ENCODE assay signal across 34 cellular contexts in the genomic region with DNA sequence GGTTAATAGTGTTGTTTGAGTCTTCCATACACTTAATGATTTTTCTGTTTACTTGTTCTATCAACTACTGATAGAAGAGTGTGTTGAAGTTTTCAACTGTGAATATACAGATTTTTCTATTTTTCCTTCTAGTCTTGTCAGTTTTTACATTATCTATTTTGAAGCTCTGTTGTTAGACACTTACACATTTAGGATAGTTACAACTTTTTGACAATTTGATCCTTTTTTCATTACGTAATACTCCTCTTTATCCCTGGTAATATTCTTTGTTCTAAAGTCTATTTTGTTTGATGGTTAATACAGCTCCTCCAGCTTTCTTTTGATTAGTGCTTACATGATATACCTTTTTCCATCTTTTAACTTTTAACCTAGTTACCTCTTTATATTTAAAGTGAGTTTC. TPM values are rescaled to one million over a fixed set of nuclear protein-coding genes. Genes with fewer than 3 reads are reported as not detected.
"Had no signal": no experiment of that assay in that cellular context is flagged by ENCODE, and none has a peak within 500 bp of the region (broad histone marks: within the 10 kb centered on the region; RNA-seq: fewer than 3 reads in every experiment).

No MANE protein-coding gene starts in this region.

- DNase-seq: activated effector memory CD4-positive, alpha-beta T cell treated with anti-CD3 and anti-CD28 coated beads, Interleukin-2, amount 50 U/mL, for 16 hours; activated effector memory CD4-positive, alpha-beta T cell treated with Interleukin-2 at 50 U/mL for 16 hours; activated gamma-delta T cell; activated gamma-delta T cell treated with Interleukin-2 at 50 U/mL for 16 hours; activated naive CD4-positive, alpha-beta T cell; activated naive CD4-positive, alpha-beta T cell treated with anti-CD3 and anti-CD28 coated beads for 36 hours; activated naive CD4-positive, alpha-beta T cell treated with anti-CD3 and anti-CD28 coated beads, Interleukin-2, amount 10 ng/mL, durations not matched to agents 7 days and 5 days; activated naive CD4-positive, alpha-beta T cell treated with anti-CD3 and anti-CD28 coated beads, Interleukin-2, amount 50 U/mL, for 16 hours; activated naive CD4-positive, alpha-beta T cell treated with Interleukin-2 at 50 U/mL for 16 hours; activated naive CD8-positive, alpha-beta T cell treated with anti-CD3 and anti-CD28 coated beads for 36 hours; activated naive CD8-positive, alpha-beta T cell treated with anti-CD3 and anti-CD28 coated beads, Interleukin-2, amount 10 ng/mL, durations not matched to agents 7 days and 5 days; activated naive CD8-positive, alpha-beta T cell treated with anti-CD3 and anti-CD28 coated beads, Interleukin-2, amount 50 U/mL, for 24 hours; activated T-cell treated with anti-CD3 and anti-CD28 coated beads, Interleukin-2, amount 50 U/mL, for 1 hour; activated T-cell treated with anti-CD3 and anti-CD28 coated beads, Interleukin-2, amount 50 U/mL, for 24 hours; activated T-cell treated with anti-CD3 and anti-CD28 coated beads, Interleukin-2, amount 50 U/mL, for 4 hours; activated T-cell treated with anti-CD3 and anti-CD28 coated beads, Interleukin-2, amount 50 U/mL, for 48 hours; activated T-cell treated with anti-CD3 and anti-CD28 coated beads, Interleukin-2, amount 50 U/mL, for 72 hours; adrenal gland; amniotic stem cell; amygdala; anterior cingulate cortex; aorta; body of pancreas; brain microvascular endothelial cell; caudate nucleus; central memory CD4-positive, alpha-beta T cell had no signal

- H3K36me3 ChIP-seq: adrenal gland, ascending aorta, brain microvascular endothelial cell, breast epithelium, cardiac muscle cell had no signal

- ATAC-seq: activated naive CD4-positive, alpha-beta T cell treated with anti-CD3 and anti-CD28 coated beads, Interleukin-2, amount 50 U/mL, for 72 hours; activated naive CD8-positive, alpha-beta T cell treated with anti-CD3 and anti-CD28 coated beads, Interleukin-2, amount 50 U/mL, for 24 hours; activated T-cell treated with anti-CD3 and anti-CD28 coated beads, Interleukin-2, amount 50 U/mL, for 4 hours; activated T-cell treated with anti-CD3 and anti-CD28 coated beads, Interleukin-2, amount 50 U/mL, for 72 hours; activated T-helper 17 cell treated with anti-CD3 and anti-CD28 coated beads, Interleukin-2, amount 50 U/mL, for 72 hours; body of pancreas had no signal

- H3K4me3 ChIP-seq: adrenal gland, ascending aorta, body of pancreas, breast epithelium, cardiac muscle cell had no signal

- H3K4me1 ChIP-seq: adrenal gland, ascending aorta, body of pancreas, breast epithelium had no signal

- FAIRE-seq: astrocyte, bronchial epithelial cell had no signal

- H3K9me3 ChIP-seq: adrenal gland, ascending aorta, body of pancreas, breast epithelium had no signal

- H3K27ac ChIP-seq: adrenal gland, ascending aorta, body of pancreas, brain microvascular endothelial cell, breast epithelium, cardiac muscle cell had no signal

- H3K27me3 ChIP-seq: adrenal gland, ascending aorta, body of pancreas, brain microvascular endothelial cell, cardiac muscle cell had no signal

RNA-seq across cellular contexts. Expression of a gene that starts 45.2 kb away (rescaled TPM):
- total RNA-seq: aorta, ascending aorta, bronchial epithelial cell, cardiac muscle cell, chondrocyte had no signal
